Comparison of ENCODE assay signal across 20 cellular contexts in genomic region chr10:60742512-60742911, GRCh38.
"Had no signal": no experiment of that assay in that cellular context is flagged by ENCODE, and none has a peak within 500 bp of the region (broad histone marks: within the 10 kb centered on the region; RNA-seq: fewer than 3 reads in every experiment).

No MANE protein-coding gene starts in this region.

- H3K9me3 Mint-ChIP-seq: naive thymus-derived CD8-positive, alpha-beta T cell; stimulated activated naive B cell treated with anti-CD40 and anti-IgM and Interleukin-4, amounts not matched to agents 10 μg/mL and 1 μg/mL and 100 μg/mL, for 72 hours; stimulated activated naive CD8-positive, alpha-beta T cell treated with anti-CD3 and anti-CD28 coated beads, Interleukin-15, amount 100 ng/mL, for 72 hours had no signal

- H3K9me3 ChIP-seq: heart left ventricle, mucosa of descending colon, ovary, right atrium auricular region, sigmoid colon, testis, tibial nerve, upper lobe of right lung, vagina had no signal

- H3K36me3 Mint-ChIP-seq: naive thymus-derived CD8-positive, alpha-beta T cell; stimulated activated naive B cell treated with anti-CD40 and anti-IgM and Interleukin-4, amounts not matched to agents 10 μg/mL and 1 μg/mL and 100 μg/mL, for 72 hours had no signal

- H3K4me1 Mint-ChIP-seq: naive thymus-derived CD8-positive, alpha-beta T cell; stimulated activated naive B cell treated with anti-CD40 and anti-IgM and Interleukin-4, amounts not matched to agents 10 μg/mL and 1 μg/mL and 100 μg/mL, for 72 hours had no signal

- DNase-seq: dermis blood vessel endothelial cell; foreskin melanocyte; heart left ventricle; hippocampal formation; kidney glomerular epithelial cell; mucosa of descending colon; naive thymus-derived CD8-positive, alpha-beta T cell; nucleus accumbens; ovary; sigmoid colon; stimulated activated CD4-positive, alpha-beta T cell treated with anti-CD3 and anti-CD28 coated beads, Interleukin-2, amount 100 ng/mL, for 24 hours; stimulated activated CD4-positive, alpha-beta T cell treated with anti-CD3 and anti-CD28 coated beads, Interleukin-4, amount 100 ng/mL, for 4 hours; stimulated activated naive B cell treated with anti-CD40 and anti-IgM and Interleukin-4, amounts not matched to agents 10 μg/mL and 1 μg/mL and 100 μg/mL, for 72 hours; stimulated activated naive CD8-positive, alpha-beta T cell treated with anti-CD3 and anti-CD28 coated beads, Interleukin-15, amount 100 ng/mL, for 72 hours; testis; upper lobe of right lung had no signal

- H3K27me3 ChIP-seq: ovary, right atrium auricular region, sigmoid colon, testis, tibial nerve, upper lobe of right lung, vagina had no signal

- H3K4me1 ChIP-seq: heart left ventricle, right atrium auricular region, sigmoid colon, testis, tibial nerve, upper lobe of right lung, vagina had no signal

- H3K36me3 ChIP-seq: heart left ventricle, ovary, right atrium auricular region, sigmoid colon, tibial nerve, upper lobe of right lung, vagina had no signal

- H3K27ac Mint-ChIP-seq: naive thymus-derived CD8-positive, alpha-beta T cell; stimulated activated naive B cell treated with anti-CD40 and anti-IgM and Interleukin-4, amounts not matched to agents 10 μg/mL and 1 μg/mL and 100 μg/mL, for 72 hours; stimulated activated naive CD8-positive, alpha-beta T cell treated with anti-CD3 and anti-CD28 coated beads, Interleukin-15, amount 100 ng/mL, for 72 hours had no signal

- H3K27ac ChIP-seq: heart left ventricle, ovary, right atrium auricular region, sigmoid colon, skin epidermis, testis, tibial nerve, upper lobe of right lung, vagina had no signal

- H3K4me3 Mint-ChIP-seq: naive thymus-derived CD8-positive, alpha-beta T cell; stimulated activated naive B cell treated with anti-CD40 and anti-IgM and Interleukin-4, amounts not matched to agents 10 μg/mL and 1 μg/mL and 100 μg/mL, for 72 hours; stimulated activated naive CD8-positive, alpha-beta T cell treated with anti-CD3 and anti-CD28 coated beads, Interleukin-15, amount 100 ng/mL, for 72 hours had no signal

- H3K4me3 ChIP-seq: heart left ventricle, mucosa of descending colon, ovary, right atrium auricular region, sigmoid colon, skin epidermis, testis, tibial nerve, upper lobe of right lung, vagina had no signal
